In the genomic region with DNA sequence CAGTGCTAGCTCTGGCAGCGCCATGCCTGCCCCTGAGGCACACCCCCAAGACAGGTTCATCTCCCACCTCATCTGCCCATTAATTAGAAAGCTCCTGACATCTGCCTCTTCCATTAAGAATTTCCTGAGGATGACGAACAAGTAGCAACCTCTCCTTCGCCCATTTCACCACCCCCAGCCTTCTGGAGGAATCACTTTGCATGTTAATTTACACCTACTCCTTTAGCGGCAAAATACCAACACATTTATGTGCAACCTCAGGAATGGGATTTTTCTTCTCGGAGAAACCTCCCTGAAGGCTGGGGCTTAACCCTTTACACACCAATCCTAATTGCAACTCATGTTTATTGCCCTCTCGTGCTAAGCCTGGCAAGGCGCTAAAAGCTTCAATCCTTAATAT, we compare ENCODE assay signal across 22 cellular contexts. TPM values are rescaled to one million over a fixed set of nuclear protein-coding genes. Genes with fewer than 3 reads are reported as not detected.
DNase-seq lines count a peak whose midpoint lies in the region; ATAC-seq, FAIRE-seq and TF ChIP-seq lines count a peak whose summit lies in the region.
"Had no signal": no experiment of that assay in that cellular context is flagged by ENCODE, and none has a peak within 500 bp of the region (broad histone marks: within the 10 kb centered on the region; RNA-seq: fewer than 3 reads in every experiment).

No MANE protein-coding gene starts in this region.

- H2AFZ ChIP-seq in keratinocyte (ENCODE audit: control insufficient read depth, low read length), result no peak overlapping the region
- H2AFZ ChIP-seq in smooth muscle cell (ENCODE audit: low read depth), result no peak overlapping the region

- peaks cover 98% of the 10 kb centered on the region for H3K4me1 Mint-ChIP-seq in HFFc6 (ENCODE audit: low read depth)

- no peak for ATAC-seq in HG02642 (IDR thresholded peaks at IDR 0.05; ENCODE audit: poor library complexity, unreplicated experiment)
- ATAC-seq: HCT116 had no signal

- H3K79me2 ChIP-seq in keratinocyte (ENCODE audit: control insufficient read depth, insufficient read depth, low read length) (peaks cover 95% of the 10 kb centered on the region), smooth muscle cell (ENCODE audit: low read depth) (peaks cover 98% of the 10 kb centered on the region)

- DNase-seq in HFFc6 (no peak), colonic mucosa (no peak), keratinocyte (ENCODE audit: low read depth, low spot score) (no peak), smooth muscle cell (lab: John Stamatoyannopoulos, UW; ENCODE audit: unreplicated experiment) (no peak), NCI-H748 (lab: John Stamatoyannopoulos, UW; ENCODE audit: unreplicated experiment) (no peak), ureter (ENCODE audit: low spot score) (no peak)
- DNase-seq: activated CD4-positive, alpha-beta T cell treated with anti-CD3 and anti-CD28 coated beads, Interleukin-2, amount 10 ng/mL, durations not matched to agents 7 days and 5 days; aorta; MG63; NCI-H1417 treated with DMSO at 0.1 percent for 48 hours; NCI-H446; nephron progenitor cell; SK-N-SH; T-helper 2 cell had no signal

- peak; percentile 90 for FAIRE-seq in keratinocyte (lab: Jason Lieb, UNC)
- FAIRE-seq: GM12892 had no signal

- H3K4me2 ChIP-seq in keratinocyte (ENCODE audit: control insufficient read depth, extremely low read depth, insufficient read depth, low read depth, low read length) (peak overlapping the region; percentile 86), smooth muscle cell (peak overlapping the region; percentile 28)
- H3K4me2 ChIP-seq: SK-N-SH had no signal

- no peaks in the 10 kb centered on the region for H3F3A ChIP-seq in smooth muscle cell (ENCODE audit: low read depth)

- no peak overlapping the region for H3K9ac ChIP-seq in colonic mucosa (ENCODE audit: low read depth in 2 of 2, low read length in 2 of 2)
- H3K9ac ChIP-seq in keratinocyte (ENCODE audit: control insufficient read depth, extremely low read depth, insufficient read depth, low read length), result peak overlapping the region; percentile 45
- H3K9ac ChIP-seq in smooth muscle cell (ENCODE audit: low read depth), result no peak overlapping the region
- H3K9ac ChIP-seq: SK-N-SH had no signal

- peak overlapping the region; percentile 57 for H3K27ac ChIP-seq in colonic mucosa
- H3K27ac ChIP-seq in keratinocyte (ENCODE audit: control insufficient read depth, insufficient read depth, low read length), result peak overlapping the region; percentile 29
- no peak overlapping the region for H3K27ac ChIP-seq in smooth muscle cell (ENCODE audit: low read depth)
- H3K27ac ChIP-seq: vagina had no signal

- H3K9me3 ChIP-seq in colonic mucosa (no peaks in the 10 kb centered on the region), keratinocyte (ENCODE audit: control insufficient read depth, low read depth, low read length) (no peaks in the 10 kb centered on the region), smooth muscle cell (replicated peaks; ENCODE audit: low read depth) (no peaks in the 10 kb centered on the region)
- H3K9me3 ChIP-seq: MG63, mucosa of descending colon, SK-N-SH, vagina had no signal

- H3K4me1 ChIP-seq in colonic mucosa (peaks cover 8% of the 10 kb centered on the region), keratinocyte (ENCODE audit: control insufficient read depth, extremely low read depth, insufficient read depth, low read length) (peaks cover 83% of the 10 kb centered on the region), smooth muscle cell (ENCODE audit: low read depth) (no peaks in the 10 kb centered on the region)

- no peaks in the 10 kb centered on the region for H3K27me3 ChIP-seq in colonic mucosa
- H3K27me3 ChIP-seq in keratinocyte (ENCODE audit: control insufficient read depth, extremely low read depth, insufficient read depth, low read length), result no peaks in the 10 kb centered on the region
- no peaks in the 10 kb centered on the region for H3K27me3 ChIP-seq in smooth muscle cell (ENCODE audit: low read depth)
- H3K27me3 ChIP-seq: MG63, vagina had no signal

- H3K9me1 ChIP-seq in keratinocyte (ENCODE audit: control insufficient read depth, extremely low read depth, insufficient read depth, low read length), result peaks cover 19% of the 10 kb centered on the region

- H3K27me3 Mint-ChIP-seq in HFFc6 (ENCODE audit: insufficient read depth), result no peaks in the 10 kb centered on the region; the same call in none of the 2 replicates
- H3K27me3 Mint-ChIP-seq: activated CD4-positive, alpha-beta T cell treated with anti-CD3 and anti-CD28 coated beads, Interleukin-2, amount 10 ng/mL, durations not matched to agents 7 days and 5 days; activated naive CD8-positive, alpha-beta T cell had no signal

- no peak for TF ChIP-seq CTCF in HFFc6 (IDR thresholded peaks at IDR 0.05)
- TF ChIP-seq CTCF in colonic mucosa (IDR thresholded peaks at IDR 0.05), result no peak
- TF ChIP-seq CTCF in keratinocyte (optimal IDR thresholded peaks at IDR 0.05 in 1 of 3, IDR thresholded peaks at IDR 0.05 in 1 of 3, conservative IDR thresholded peaks at IDR 0.05 in 1 of 3; ENCODE audit: extremely low read depth in 1 of 3, insufficient read depth in 2 of 3, low read length in 3 of 3), result no peak
- no peak for TF ChIP-seq CTCF in smooth muscle cell (IDR thresholded peaks at IDR 0.05; ENCODE audit: borderline replicate concordance, insufficient read depth, poor library complexity, severe bottlenecking)

- no peak overlapping the region for H3K4me3 ChIP-seq in colonic mucosa
- H3K4me3 ChIP-seq in keratinocyte (ENCODE audit: control insufficient read depth in 2 of 3, extremely low read depth in 1 of 3, insufficient read depth in 2 of 3, low read depth in 1 of 3, low read length in 3 of 3), result peak overlapping the region; percentile 12 to 43 (median 39)
- no peak overlapping the region for H3K4me3 ChIP-seq in smooth muscle cell
- H3K4me3 ChIP-seq: K562, MG63, mucosa of descending colon, vagina had no signal

- peak overlapping the region; percentile 57 for H3K27ac Mint-ChIP-seq in HFFc6
- H3K27ac Mint-ChIP-seq: activated CD4-positive, alpha-beta T cell treated with anti-CD3 and anti-CD28 coated beads, Interleukin-2, amount 10 ng/mL, durations not matched to agents 7 days and 5 days; activated naive CD8-positive, alpha-beta T cell; nephron progenitor cell had no signal

- peak overlapping the region; percentile 52 for H3K4me3 Mint-ChIP-seq in HFFc6
- H3K4me3 Mint-ChIP-seq: activated CD4-positive, alpha-beta T cell treated with anti-CD3 and anti-CD28 coated beads, Interleukin-2, amount 10 ng/mL, durations not matched to agents 7 days and 5 days; activated naive CD8-positive, alpha-beta T cell; CD14-positive monocyte; nephron progenitor cell had no signal

- peaks cover 31% of the 10 kb centered on the region for H3K36me3 Mint-ChIP-seq in HFFc6 (ENCODE audit: low read depth)

- WGBS in smooth muscle cell (ENCODE audit: low lambda C conversion rate), result 43% methylated on average over 7 of the region's 7 CpGs

- no peaks in the 10 kb centered on the region for H3K9me3 Mint-ChIP-seq in HFFc6
- H3K9me3 Mint-ChIP-seq: activated CD4-positive, alpha-beta T cell treated with anti-CD3 and anti-CD28 coated beads, Interleukin-2, amount 10 ng/mL, durations not matched to agents 7 days and 5 days; CD14-positive monocyte had no signal

- H3K36me3 ChIP-seq in colonic mucosa, result no peaks in the 10 kb centered on the region
- H3K36me3 ChIP-seq in keratinocyte (ENCODE audit: control insufficient read depth in 2 of 2, extremely low read depth in 1 of 2, insufficient read depth in 2 of 2, low read length in 2 of 2), result peaks cover 5 to 26% of the 10 kb centered on the region in 2 experiments
- no peaks in the 10 kb centered on the region for H3K36me3 ChIP-seq in smooth muscle cell (ENCODE audit: low read depth)
- H3K36me3 ChIP-seq: vagina had no signal

- H4K20me1 ChIP-seq in keratinocyte (ENCODE audit: control insufficient read depth, extremely low read depth, insufficient read depth, low read length) (peaks cover 53% of the 10 kb centered on the region), smooth muscle cell (ENCODE audit: low read depth) (peaks cover 100% of the 10 kb centered on the region)

- dilution Hi-C loops in keratinocyte (cut with MboI; ENCODE audit: extremely low pct_ligation_motif_present, low sequenced_read_pairs), result no loop called here

- intact Hi-C loops in colonic mucosa (cut with DNase I), result no loop called here

RNA-seq across cellular contexts. Expression of gene SLC7A1, which starts 13.8 kb away (rescaled TPM):
- 100 to 1,000 TPM; 134 to 174 (median 144) TPM for total RNA-seq in HFFc6 (2021; fragmentation: NEBNext Ultra II Directional; extraction: Animal tissue kit (Norgen Biotek cat#: 25700))
- total RNA-seq in colonic mucosa (10 to 100 TPM; 52.4 to 62.8 TPM), smooth muscle cell (19.6 and 36.6 TPM in 2 replicates), ureter (84.8 TPM)
- polyA plus RNA-seq in keratinocyte (36.1 to 73.7 TPM (median 41.5 TPM) in 3 replicates), smooth muscle cell (7.9 and 13.7 TPM in 2 replicates)
- 29.0 TPM for polyA plus RNA-seq in keratinocyte (2011; ENCODE audit: low read depth)
- polyA plus RNA-seq in keratinocyte (2011; cell fraction: cytosol; rRNA removed), result 29.0 and 29.6 TPM in 2 replicates
- polyA plus RNA-seq in keratinocyte (2011; cell fraction: nucleus; rRNA removed), result 217 and 223 TPM in 2 replicates
- 51.2 and 86.6 TPM in 2 replicates for polyA plus RNA-seq in keratinocyte (2012; ENCODE audit: low replicate concordance)
- 78.9 to 264 TPM (median 111 TPM) in 3 replicates for polyA minus RNA-seq in keratinocyte
- polyA minus RNA-seq in keratinocyte (2011; cell fraction: cytosol; rRNA and poly(A)+ RNA removed), result 71.4 TPM
- polyA minus RNA-seq in keratinocyte (2011; cell fraction: nucleus; rRNA and poly(A)+ RNA removed), result 301 and 398 TPM in 2 replicates

Comparison
In these comparisons a context has a peak if more than half of its experiments do, and no peak if none do; other contexts are left out.
1. H3K4me3 ChIP-seq: peak in keratinocyte (3 of 3); none in colonic mucosa (single experiment) and smooth muscle cell (single experiment).